22 cellular contexts compared by ENCODE assay signal in the genomic region with DNA sequence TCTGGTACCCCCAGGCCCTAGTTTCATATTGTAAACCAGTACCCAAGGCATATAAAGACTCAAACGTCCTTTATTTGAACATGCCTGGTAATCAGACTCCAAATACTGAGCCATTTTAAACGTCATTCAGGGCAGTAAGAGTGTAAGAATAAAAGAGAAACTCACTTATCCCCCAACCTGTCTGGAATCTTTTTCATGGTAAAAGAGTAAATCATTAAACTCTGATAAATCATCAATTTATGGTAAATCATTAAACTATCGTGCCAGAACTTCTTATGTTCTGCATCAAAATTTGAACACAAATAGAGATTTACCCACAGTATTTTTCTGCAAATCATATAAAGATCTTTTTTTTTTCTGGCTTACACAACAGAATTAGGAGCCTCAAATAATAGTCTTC.
"Had no signal": no experiment of that assay in that cellular context is flagged by ENCODE, and none has a peak within 500 bp of the region (broad histone marks: within the 10 kb centered on the region; RNA-seq: fewer than 3 reads in every experiment).

No MANE protein-coding gene starts in this region.

- ATAC-seq: activated CD4-positive, alpha-beta T cell treated with anti-CD3 and anti-CD28 coated beads for 36 hours; activated CD8-positive, alpha-beta memory T cell treated with anti-CD3 and anti-CD28 coated beads, Interleukin-2, amount 10 ng/mL, durations not matched to agents 7 days and 5 days; Panc1 had no signal

- DNase-seq: activated CD4-positive, alpha-beta T cell treated with anti-CD3 and anti-CD28 coated beads for 36 hours; activated CD4-positive, CD25-positive, alpha-beta regulatory T cell; activated CD8-positive, alpha-beta memory T cell treated with anti-CD3 and anti-CD28 coated beads, Interleukin-2, amount 10 ng/mL, durations not matched to agents 7 days and 5 days; activated effector memory CD4-positive, alpha-beta T cell treated with Interleukin-2 at 50 U/mL for 16 hours; activated naive CD4-positive, alpha-beta T cell; activated T-cell treated with anti-CD3 and anti-CD28 coated beads, Interleukin-2, amount 50 U/mL, for 24 hours; aorta; caudate nucleus; KG1; NCI-H1048; NCI-H146; NCI-H187 treated with DMSO at 0.1 percent for 48 hours; NCI-H446; NCI-H524; NCI-H82; OCI-M1; Right ventricle myocardium superior; SJCRH30; SK-N-SH; T-helper 1 cell had no signal

- H3K4me3 ChIP-seq: breast epithelium, SJCRH30 had no signal
